ENCODE assay signal across 8 cellular contexts in genomic region chr20:43955244-43956191, GRCh38. TPM values are rescaled to one million over a fixed set of nuclear protein-coding genes. Genes with fewer than 3 reads are reported as not detected.
A peak's percentile ranks its signal among the peaks of the same experiment; 100 is the strongest.
DNase-seq lines count a peak whose midpoint lies in the region; ATAC-seq and TF ChIP-seq lines count a peak whose summit lies in the region.

No MANE protein-coding gene starts in this region.

- no peaks in the 10 kb centered on the region for H4K20me1 ChIP-seq in MM.1S (ENCODE audit: insufficient read depth, low read length)
- no peaks in the 10 kb centered on the region for H4K20me1 ChIP-seq in fibroblast of lung (ENCODE audit: control insufficient read depth, extremely low read depth, insufficient read depth, low read length)

- H3K27me3 ChIP-seq in MM.1S (replicated peaks; ENCODE audit: insufficient read depth, low read length): no peaks in the 10 kb centered on the region
- no peaks in the 10 kb centered on the region for H3K27me3 ChIP-seq in fibroblast of lung (ENCODE audit: control insufficient read depth, insufficient read depth, low read length)

- POLR2A ChIA-PET in activated CD8-positive, alpha-beta T cell treated with anti-CD3 and anti-CD28 coated beads, Interleukin-2, amount 10 ng/mL, durations not matched to agents 7 days and 5 days (lab: Charles Lee): no interaction called here

- H3K9me3 Mint-ChIP-seq in activated CD8-positive, alpha-beta T cell treated with anti-CD3 and anti-CD28 coated beads, Interleukin-2, amount 10 ng/mL, durations not matched to agents 7 days and 5 days (ENCODE audit: insufficient read depth): peaks cover 17% of the 10 kb centered on the region

- no peak overlapping the region for H3K4me3 ChIP-seq in HFF-Myc (replicated peaks; ENCODE audit: low read depth, low read length)
- no peak overlapping the region for H3K4me3 ChIP-seq in MM.1S (ENCODE audit: low read length)
- no peak overlapping the region for H3K4me3 ChIP-seq in fibroblast of lung (replicated peaks in 1 of 4; ENCODE audit: control extremely low read depth in 1 of 4, insufficient read depth in 1 of 4, low read depth in 3 of 4, low read length in 4 of 4)

- peaks cover 16% of the 10 kb centered on the region for H3K36me3 Mint-ChIP-seq in activated CD8-positive, alpha-beta T cell treated with anti-CD3 and anti-CD28 coated beads, Interleukin-2, amount 10 ng/mL, durations not matched to agents 7 days and 5 days (ENCODE audit: low read depth)

- no peaks in the 10 kb centered on the region for H3K9me2 ChIP-seq in MM.1S (replicated peaks; ENCODE audit: insufficient read depth, low read length)

- H3K27me3 Mint-ChIP-seq in activated CD8-positive, alpha-beta T cell treated with anti-CD3 and anti-CD28 coated beads, Interleukin-2, amount 10 ng/mL, durations not matched to agents 7 days and 5 days (ENCODE audit: low read depth): peaks cover 47% of the 10 kb centered on the region

- peak overlapping the region; percentile 9 for H3K4me3 Mint-ChIP-seq in activated CD8-positive, alpha-beta T cell treated with anti-CD3 and anti-CD28 coated beads, Interleukin-2, amount 10 ng/mL, durations not matched to agents 7 days and 5 days

- H3K79me2 ChIP-seq in MM.1S (ENCODE audit: low read length) (peaks cover 76% of the 10 kb centered on the region), fibroblast of lung (ENCODE audit: control insufficient read depth, insufficient read depth, low read length) (peaks cover 28% of the 10 kb centered on the region)

- H3K4me1 Mint-ChIP-seq in activated CD8-positive, alpha-beta T cell treated with anti-CD3 and anti-CD28 coated beads, Interleukin-2, amount 10 ng/mL, durations not matched to agents 7 days and 5 days (ENCODE audit: low read depth): peaks cover 69% of the 10 kb centered on the region

- peaks cover 80% of the 10 kb centered on the region for H3K4me1 ChIP-seq in MM.1S (ENCODE audit: low read length)
- peaks cover 45% of the 10 kb centered on the region for H3K4me1 ChIP-seq in fibroblast of lung (ENCODE audit: control insufficient read depth, extremely low read depth, insufficient read depth, low read length)

- CTCF ChIA-PET in activated CD8-positive, alpha-beta T cell treated with anti-CD3 and anti-CD28 coated beads, Interleukin-2, amount 10 ng/mL, durations not matched to agents 7 days and 5 days (lab: Charles Lee): interaction anchor here (0.6 to 2.1 kb wide), 4 partner anchors 13 to 499 kb away, joined by 3 to 8 read pairs (median 6); no protein-coding TSS in a partner anchor

- H3F3A ChIP-seq in MM.1S (ENCODE audit: insufficient read depth, low read length): peaks cover 34% of the 10 kb centered on the region

- DNase-seq in HFF-Myc (ENCODE audit: extremely low read depth, low read depth) (peak; percentile 77), MM.1S (peak; percentile 83), fibroblast of lung (ENCODE audit: low read depth in 2 of 2) (peak; percentile 93 to 94), NCI-H526 (lab: John Stamatoyannopoulos, UW) (no peak), DMS53 treated with DMSO at 0.1 percent for 48 hours (lab: John Stamatoyannopoulos, UW; ENCODE audit: unreplicated experiment) (no peak)
- peak; percentile 61 for DNase-seq in activated CD8-positive, alpha-beta T cell treated with anti-CD3 and anti-CD28 coated beads, Interleukin-2, amount 10 ng/mL, durations not matched to agents 7 days and 5 days
- peak; percentile 23 to 43 (median 24) for DNase-seq in stimulated activated CD4-positive, alpha-beta T cell treated with anti-CD3 and anti-CD28 coated beads, TNF-alpha, amount 100 ng/mL, for 4 hours (ENCODE audit: low read depth in 3 of 3)

- peak overlapping the region; percentile 56 for H3K9ac ChIP-seq in MM.1S (ENCODE audit: low read length)
- peak overlapping the region; percentile 40 for H3K9ac ChIP-seq in fibroblast of lung (ENCODE audit: insufficient read depth, low read length)

- H3K36me3 ChIP-seq in MM.1S (replicated peaks; ENCODE audit: insufficient read depth, low read length) (no peaks in the 10 kb centered on the region), fibroblast of lung (ENCODE audit: control insufficient read depth, insufficient read depth, low read length) (no peaks in the 10 kb centered on the region)

- peak; percentile 56 for ATAC-seq in GM18499 (IDR thresholded peaks at IDR 0.05; ENCODE audit: insufficient read depth, unreplicated experiment)
- ATAC-seq in activated CD8-positive, alpha-beta T cell treated with anti-CD3 and anti-CD28 coated beads, Interleukin-2, amount 10 ng/mL, durations not matched to agents 7 days and 5 days: peak; percentile 82

- no peak for TF ChIP-seq CTCF in HFF-Myc (IDR thresholded peaks at IDR 0.05; ENCODE audit: low read depth, low read length, missing control alignments)
- TF ChIP-seq CTCF in MM.1S (IDR thresholded peaks at IDR 0.05; ENCODE audit: low read length): no peak; the same call in 1 of the 2 replicates
- no peak for TF ChIP-seq CTCF in fibroblast of lung (conservative IDR thresholded peaks at IDR 0.05 in 1 of 2, IDR thresholded peaks at IDR 0.05 in 1 of 2; ENCODE audit: low read depth in 1 of 2, low read length in 2 of 2)

- H3K27ac ChIP-seq in MM.1S (ENCODE audit: low read length): peak overlapping the region; percentile 89
- peak overlapping the region; percentile 90 for H3K27ac ChIP-seq in fibroblast of lung (ENCODE audit: insufficient read depth, low read length)

- peak overlapping the region; percentile 0 for H3K27ac Mint-ChIP-seq in activated CD8-positive, alpha-beta T cell treated with anti-CD3 and anti-CD28 coated beads, Interleukin-2, amount 10 ng/mL, durations not matched to agents 7 days and 5 days

- H2AFZ ChIP-seq in MM.1S (ENCODE audit: low read length) (no peak overlapping the region; the same call in 1 of the 2 replicates), fibroblast of lung (ENCODE audit: low read length) (no peak overlapping the region)

- no peaks in the 10 kb centered on the region for H3K9me3 ChIP-seq in MM.1S (replicated peaks; ENCODE audit: insufficient read depth, low read length)
- no peaks in the 10 kb centered on the region for H3K9me3 ChIP-seq in fibroblast of lung (ENCODE audit: control insufficient read depth, insufficient read depth, low read depth, low read length)

- H3K4me2 ChIP-seq in MM.1S (ENCODE audit: low read depth, low read length): peak overlapping the region; percentile 81
- peak overlapping the region; percentile 66 for H3K4me2 ChIP-seq in fibroblast of lung (ENCODE audit: extremely low read depth, insufficient read depth, low read length)

RNA-seq across cellular contexts. Expression of gene TOX2, which starts 40.9 kb away (rescaled TPM):
- total RNA-seq in activated CD8-positive, alpha-beta T cell treated with anti-CD3 and anti-CD28 coated beads, Interleukin-2, amount 10 ng/mL, durations not matched to agents 7 days and 5 days: under 1 TPM; 0.31 to 0.61 TPM
- 4.4 and 5.9 TPM in 2 replicates for total RNA-seq in fibroblast of lung
- polyA plus RNA-seq in fibroblast of lung: 9.6 and 14.8 TPM in 2 replicates
- 31.4 and 38.5 TPM in 2 replicates for polyA plus RNA-seq in fibroblast of lung (2012)
- 20.1 and 28.9 TPM in 2 replicates for polyA minus RNA-seq in fibroblast of lung (ENCODE audit: low replicate concordance)

Comparison
In these comparisons a context has a peak if more than half of its experiments do, and no peak if none do; other contexts are left out.
1. DNase-seq: peak in HFF-Myc (single experiment), MM.1S (single experiment), activated CD8-positive, alpha-beta T cell treated with anti-CD3 and anti-CD28 coated beads, Interleukin-2, amount 10 ng/mL, durations not matched to agents 7 days and 5 days (single experiment), fibroblast of lung (2 of 2) and stimulated activated CD4-positive, alpha-beta T cell treated with anti-CD3 and anti-CD28 coated beads, TNF-alpha, amount 100 ng/mL, for 4 hours (3 of 3); none in NCI-H526 (0 of 2) and DMS53 treated with DMSO at 0.1 percent for 48 hours (single experiment).